ENCODE assay signal across 14 cellular contexts in genomic region chr4:37204740-37205139, GRCh38. TPM values are rescaled to one million over a fixed set of nuclear protein-coding genes. Genes with fewer than 3 reads are reported as not detected.
"Had no signal": no experiment of that assay in that cellular context is flagged by ENCODE, and none has a peak within 500 bp of the region (broad histone marks: within the 10 kb centered on the region; RNA-seq: fewer than 3 reads in every experiment).

No MANE protein-coding gene starts in this region.

RNA-seq across cellular contexts. Expression of gene NWD2, which starts 39.8 kb away (rescaled TPM):
- total RNA-seq: activated naive CD4-positive, alpha-beta T cell treated with anti-CD3 and anti-CD28 coated beads for 36 hours; activated naive CD4-positive, alpha-beta T cell treated with anti-CD3 and anti-CD28 coated beads, Interleukin-2, amount 50 U/mL, for 72 hours; activated naive CD8-positive, alpha-beta T cell treated with anti-CD3 and anti-CD28 coated beads for 36 hours; activated naive CD8-positive, alpha-beta T cell treated with anti-CD3 and anti-CD28 coated beads, Interleukin-2, amount 10 ng/mL, durations not matched to agents 7 days and 5 days; activated T-cell treated with anti-CD3 and anti-CD28 coated beads, Interleukin-2, amount 50 U/mL, for 4 hours; activated T-cell treated with anti-CD3 and anti-CD28 coated beads, Interleukin-2, amount 50 U/mL, for 72 hours; activated T-helper 1 cell treated with anti-CD3 and anti-CD28 coated beads, Interleukin-12 subunit alpha, Interleukin-12 subunit beta, Interleukin-2, Interleukin-4 antibody, amounts not matched to agents 30 ng/mL and 10 ng/mL and 1 ng/mL, durations not matched to agents 14 hours and 24 hours and 36 hours; activated T-helper 17 cell treated with anti-CD3 and anti-CD28 coated beads, Interleukin-2, amount 50 U/mL, for 72 hours; activated T-helper 2 cell treated with anti-CD3 and anti-CD28 coated beads, Interferon-gamma antibody, Interleukin-2, Interleukin-4, amounts not matched to agents 10 μg/mL and 5 μg/mL and 100 μg/mL, durations not matched to agents 14 hours and 24 hours and 36 hours; aorta; astrocyte; cardiac septum; chondrocyte had no signal
- polyA plus RNA-seq: cardiac muscle cell had no signal
